In genomic region chr1:205597691-205598314, GRCh38 we compare ENCODE assay signal across 1 cellular context.
TF ChIP-seq lines count a peak whose summit lies in the region.

No MANE protein-coding gene starts in this region.

TF ChIP-seq in WTC11, 78 proteins besides CTCF, POLR2A, EP300 and RAD21 (continued from another document):
- TF ChIP-seq ZNF532 (CRISPR knock-in tag; IDR thresholded peaks at IDR 0.05; ENCODE audit: borderline replicate concordance) (no peak), ERG (CRISPR knock-in tag; IDR thresholded peaks at IDR 0.05) (no peak), NFATC4 (CRISPR knock-in tag; IDR thresholded peaks at IDR 0.05) (no peak), RORB (CRISPR knock-in tag; IDR thresholded peaks at IDR 0.05) (no peak)
